8 cellular contexts compared by ENCODE assay signal in the genomic region with DNA sequence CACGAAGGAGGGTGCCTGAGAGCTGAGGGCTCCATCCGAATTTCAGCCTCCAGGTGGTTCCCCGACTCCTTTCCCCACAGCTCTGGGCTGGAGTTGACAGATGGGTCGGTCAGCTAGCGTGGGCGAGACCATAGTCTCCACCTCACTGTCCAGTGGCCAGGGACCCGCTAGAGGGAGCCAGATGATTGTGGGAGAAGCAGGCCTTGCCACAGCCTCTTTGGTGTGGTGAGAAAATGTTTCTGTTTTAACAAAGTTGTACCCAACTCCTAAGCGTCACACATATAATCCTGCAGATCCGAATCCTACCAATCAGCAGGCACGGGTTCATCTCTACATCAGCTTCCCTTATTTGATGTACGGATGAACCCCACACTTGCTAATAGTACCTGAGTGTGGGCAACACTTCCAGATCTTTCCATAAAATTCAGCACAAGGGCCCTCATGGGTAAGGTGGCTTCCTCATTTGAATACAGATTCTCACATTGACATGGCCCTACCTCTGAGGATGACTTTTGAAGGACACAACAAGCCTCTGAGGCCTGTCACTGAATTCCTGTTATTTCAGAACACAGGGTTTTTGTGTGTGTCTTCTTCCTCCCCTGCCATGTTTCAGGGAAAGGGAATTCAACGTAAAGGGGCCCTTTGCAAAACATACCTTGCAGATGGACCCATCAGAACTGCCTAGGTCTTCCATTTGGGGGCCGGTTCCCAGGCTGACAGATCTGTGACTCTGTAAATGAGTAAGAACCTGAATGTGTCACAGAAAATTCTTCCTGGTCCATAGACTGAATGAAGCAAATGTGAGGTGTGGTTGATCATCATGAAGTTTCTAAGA.
DNase-seq lines count a peak whose midpoint lies in the region; ATAC-seq and TF ChIP-seq lines count a peak whose summit lies in the region.

No MANE protein-coding gene starts in this region.

- DNase-seq in AG09309 (ENCODE audit: low read depth), result peak; percentile 42
- peak; percentile 36 for DNase-seq in NCI-H2196 treated with DMSO at 0.1 percent for 48 hours (lab: John Stamatoyannopoulos, UW; ENCODE audit: unreplicated experiment)
- DNase-seq in activated CD4-positive, CD25-positive, alpha-beta regulatory T cell treated with anti-CD3 and anti-CD28 coated beads, Interleukin-2, amount 50 U/mL, for 72 hours, result peak; percentile 84
- peak; percentile 78 for DNase-seq in cerebellar cortex (ENCODE audit: low spot score)
- DNase-seq in left lobe of liver (ENCODE audit: low spot score), result peak; percentile 81
- peak; percentile 72 to 78 for DNase-seq in stimulated activated CD4-positive, alpha-beta T cell treated with anti-CD3 and anti-CD28 coated beads, Interleukin-4, amount 100 ng/mL, for 4 hours

- TF ChIP-seq CTCF in AG09309 (IDR thresholded peaks at IDR 0.05; ENCODE audit: control insufficient read depth, insufficient read depth, low read depth, low read length, missing control alignments), result peak; percentile 98

- ATAC-seq in GM18861 (IDR thresholded peaks at IDR 0.05; ENCODE audit: unreplicated experiment) (peak; percentile 60), HG03060 (IDR thresholded peaks at IDR 0.05; ENCODE audit: low read depth, unreplicated experiment) (peak; percentile 49), left lobe of liver (peak; percentile 93)

- H3K4me3 ChIP-seq in AG09309 (ENCODE audit: control insufficient read depth, low read depth, low read length), result no peak overlapping the region
